ENCODE assay signal across 1 cellular context in the genomic region with DNA sequence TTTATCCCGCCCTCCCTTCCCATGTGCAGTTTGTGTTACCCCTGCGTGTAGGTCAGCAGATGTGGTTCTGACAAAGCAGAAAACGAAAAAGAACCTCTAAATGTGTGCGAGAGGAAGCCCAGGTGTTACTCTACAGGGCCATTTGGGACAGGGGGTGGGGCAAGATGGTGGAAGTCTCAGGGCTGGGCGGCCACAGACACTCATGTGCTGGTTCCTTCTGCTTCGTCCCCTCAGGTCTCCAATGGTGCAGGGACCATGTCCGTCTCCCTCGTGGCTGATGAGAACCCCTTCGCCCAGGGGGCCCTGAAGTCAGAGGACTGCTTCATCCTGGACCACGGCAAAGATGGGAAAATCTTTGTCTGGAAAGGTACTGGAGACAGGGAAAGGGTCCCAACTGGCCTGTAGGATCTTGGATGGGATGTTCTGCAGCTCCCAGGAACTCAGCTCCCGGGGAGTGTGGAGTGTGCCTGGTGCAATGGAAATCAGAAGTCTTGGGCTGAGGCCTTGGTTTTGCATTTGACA.
TF ChIP-seq lines count a peak whose summit lies in the region.

No MANE protein-coding gene starts in this region.

TF ChIP-seq in HepG2, 621 proteins besides CTCF, POLR2A, EP300 and RAD21:
- no peak for TF ChIP-seq ZZZ3 (CRISPR knock-in tag; IDR thresholded peaks at IDR 0.05; ENCODE audit: borderline replicate concordance)
- no peak for TF ChIP-seq ZC3H4 (CRISPR knock-in tag; IDR thresholded peaks at IDR 0.05; ENCODE audit: borderline replicate concordance)
- TF ChIP-seq ZNF773 (CRISPR knock-in tag; IDR thresholded peaks at IDR 0.05; ENCODE audit: borderline replicate concordance) = no peak
- TF ChIP-seq SRSF1 (optimal IDR thresholded peaks at IDR 0.05; ENCODE audit: low read depth, low read length) = no peak
- TF ChIP-seq TRAFD1 (CRISPR knock-in tag; IDR thresholded peaks at IDR 0.05; ENCODE audit: borderline replicate concordance) = no peak
- TF ChIP-seq ZNF121 (CRISPR knock-in tag; IDR thresholded peaks at IDR 0.05) = no peak
- TF ChIP-seq CBX5 (CRISPR knock-in tag; IDR thresholded peaks at IDR 0.05; ENCODE audit: borderline replicate concordance) = no peak
- no peak for TF ChIP-seq MYNN (CRISPR knock-in tag; IDR thresholded peaks at IDR 0.05; ENCODE audit: low read depth)
- TF ChIP-seq ZNF124 (CRISPR knock-in tag; IDR thresholded peaks at IDR 0.05) = no peak
- TF ChIP-seq ZNF253 (CRISPR knock-in tag; IDR thresholded peaks at IDR 0.05; ENCODE audit: borderline replicate concordance) = no peak
- no peak for TF ChIP-seq ZNF777 (CRISPR knock-in tag; IDR thresholded peaks at IDR 0.05)
- TF ChIP-seq FOXA3 (CRISPR knock-in tag; IDR thresholded peaks at IDR 0.05) = no peak
- TF ChIP-seq ZNF616 (CRISPR knock-in tag; IDR thresholded peaks at IDR 0.05; ENCODE audit: low read depth) = no peak
TF ChIP-seq in HepG2: peak in this region for 0.
